Comparison of ENCODE assay signal across 9 cellular contexts in genomic region chr20:53948383-53949318, GRCh38.
A peak's percentile ranks its signal among the peaks of the same experiment; 100 is the strongest.
DNase-seq lines count a peak whose midpoint lies in the region; ATAC-seq, FAIRE-seq and TF ChIP-seq lines count a peak whose summit lies in the region.
"Had no signal": no experiment of that assay in that cellular context is flagged by ENCODE, and none has a peak within 500 bp of the region (broad histone marks: within the 10 kb centered on the region; RNA-seq: fewer than 3 reads in every experiment).

No MANE protein-coding gene starts in this region.

- no peak overlapping the region for H2AFZ ChIP-seq in astrocyte (ENCODE audit: low read depth, low read length)

- CTCF ChIA-PET in activated naive CD4-positive, alpha-beta T cell treated with anti-CD3 and anti-CD28 coated beads, Interleukin-2, amount 10 ng/mL, durations not matched to agents 7 days and 5 days (lab: Charles Lee): interaction anchor here (0.6 to 2.6 kb wide), 5 partner anchors 7 to 385 kb away, joined by 3 to 12 read pairs (median 3); no protein-coding TSS in a partner anchor

- H3K27ac ChIP-seq in astrocyte (ENCODE audit: low read depth, low read length): peak overlapping the region; percentile 85
- H3K27ac ChIP-seq in thoracic aorta: no peak overlapping the region
- H3K27ac ChIP-seq in stomach: peak overlapping the region in 1 of 5 donors; percentile 32

- H3K9me3 ChIP-seq in astrocyte (ENCODE audit: insufficient read depth, low read depth, low read length): no peaks in the 10 kb centered on the region
- peaks cover 3% of the 10 kb centered on the region for H3K9me3 ChIP-seq in thoracic aorta
- H3K9me3 ChIP-seq in stomach: peaks cover 0 to 9% (median 0%) of the 10 kb centered on the region in 4 donors

- H3K4me1 Mint-ChIP-seq in activated naive CD4-positive, alpha-beta T cell treated with anti-CD3 and anti-CD28 coated beads, Interleukin-2, amount 10 ng/mL, durations not matched to agents 7 days and 5 days: peaks cover 49% of the 10 kb centered on the region
- H3K4me1 Mint-ChIP-seq in astrocyte (ENCODE audit: low read depth, unreplicated experiment): peaks cover 17% of the 10 kb centered on the region

- H3K4me3 Mint-ChIP-seq in activated naive CD4-positive, alpha-beta T cell treated with anti-CD3 and anti-CD28 coated beads, Interleukin-2, amount 10 ng/mL, durations not matched to agents 7 days and 5 days: peak overlapping the region; percentile 65
- no peak overlapping the region for H3K4me3 Mint-ChIP-seq in astrocyte (ENCODE audit: unreplicated experiment)

- no peak for TF ChIP-seq EP300 in stomach (IDR thresholded peaks at IDR 0.05)

- no peaks in the 10 kb centered on the region for H3K79me2 ChIP-seq in astrocyte (ENCODE audit: insufficient read depth, low read length)

- H3K27ac Mint-ChIP-seq in activated naive CD4-positive, alpha-beta T cell treated with anti-CD3 and anti-CD28 coated beads, Interleukin-2, amount 10 ng/mL, durations not matched to agents 7 days and 5 days: peak overlapping the region; percentile 98
- H3K27ac Mint-ChIP-seq in astrocyte (ENCODE audit: unreplicated experiment): peak overlapping the region; percentile 51

- H3K36me3 Mint-ChIP-seq in activated naive CD4-positive, alpha-beta T cell treated with anti-CD3 and anti-CD28 coated beads, Interleukin-2, amount 10 ng/mL, durations not matched to agents 7 days and 5 days: peaks cover 10% of the 10 kb centered on the region
- no peaks in the 10 kb centered on the region for H3K36me3 Mint-ChIP-seq in astrocyte (ENCODE audit: low read depth, unreplicated experiment)

- H3K4me3 ChIP-seq in astrocyte (ENCODE audit: insufficient read depth, low read depth, low read length) (peak overlapping the region; percentile 3), thoracic aorta (peak overlapping the region; percentile 16), stomach (no peak overlapping the region)

- H3K27me3 ChIP-seq in astrocyte (ENCODE audit: insufficient read depth, low read length) (no peaks in the 10 kb centered on the region), thoracic aorta (replicated peaks; ENCODE audit: insufficient read depth) (no peaks in the 10 kb centered on the region), stomach (no peaks in the 10 kb centered on the region)

- peak; percentile 25 for DNase-seq in activated naive CD4-positive, alpha-beta T cell treated with anti-CD3 and anti-CD28 coated beads, Interleukin-2, amount 10 ng/mL, durations not matched to agents 7 days and 5 days
- DNase-seq in activated naive CD4-positive, alpha-beta T cell (lab: John Stamatoyannopoulos, UW): no peak
- DNase-seq in astrocyte (ENCODE audit: low read depth): no peak
- DNase-seq in thoracic aorta (ENCODE audit: low spot score): no peak
- no peak for DNase-seq in GDM1 (lab: John Stamatoyannopoulos, UW)
- DNase-seq in stomach: no peak
- no peak for DNase-seq in SIG-M5 (lab: John Stamatoyannopoulos, UW)
- DNase-seq: NCI-H1092 had no signal

- H3K9me3 Mint-ChIP-seq in activated naive CD4-positive, alpha-beta T cell treated with anti-CD3 and anti-CD28 coated beads, Interleukin-2, amount 10 ng/mL, durations not matched to agents 7 days and 5 days: peaks cover 16% of the 10 kb centered on the region
- peaks cover 8% of the 10 kb centered on the region for H3K9me3 Mint-ChIP-seq in astrocyte (ENCODE audit: unreplicated experiment)

- TF ChIP-seq POLR2A in stomach (IDR thresholded peaks at IDR 0.05): no peak

- ATAC-seq in HG03432 (IDR thresholded peaks at IDR 0.05; ENCODE audit: unreplicated experiment) (peak; percentile 29), thoracic aorta (ENCODE audit: insufficient number of reproducible peaks, low FRiP score, low read depth) (no peak)

- peaks cover 6% of the 10 kb centered on the region for H3K27me3 Mint-ChIP-seq in activated naive CD4-positive, alpha-beta T cell treated with anti-CD3 and anti-CD28 coated beads, Interleukin-2, amount 10 ng/mL, durations not matched to agents 7 days and 5 days
- H3K27me3 Mint-ChIP-seq in astrocyte (ENCODE audit: low read depth, unreplicated experiment): no peaks in the 10 kb centered on the region

- H3K4me2 ChIP-seq in astrocyte (ENCODE audit: low read length): peak overlapping the region; percentile 74

- peak overlapping the region; percentile 70 for H3K9ac ChIP-seq in astrocyte (ENCODE audit: low read length)

- H3K36me3 ChIP-seq in astrocyte (ENCODE audit: insufficient read depth, low read length) (no peaks in the 10 kb centered on the region), thoracic aorta (no peaks in the 10 kb centered on the region), stomach (peaks cover 0 to 22% (median 6%) of the 10 kb centered on the region in 4 donors)

- intact Hi-C loops in stomach (cut with DNase I; ENCODE audit: low total_unique reads): loop anchor here (10.0 kb wide), 1 partner anchor 374 kb away; no protein-coding TSS in a partner anchor

- FAIRE-seq in astrocyte (lab: Jason Lieb, UNC): no peak

- WGBS in stomach, 5 donors: 82 to 93% (median 90%) methylated on average over 11 of the region's 11 CpGs

- TF ChIP-seq CTCF in astrocyte (IDR thresholded peaks at IDR 0.05; ENCODE audit: insufficient read depth, low read depth, low read length) (no peak), thoracic aorta (IDR thresholded peaks at IDR 0.05) (no peak), stomach (IDR thresholded peaks at IDR 0.05) (no peak)

- H4K20me1 ChIP-seq in astrocyte (ENCODE audit: insufficient read depth, low read length): no peaks in the 10 kb centered on the region

- peaks cover 20% of the 10 kb centered on the region for H3K4me1 ChIP-seq in astrocyte (ENCODE audit: insufficient read depth, low read length)
- peaks cover 4 to 6% of the 10 kb centered on the region in 2 donors for H3K4me1 ChIP-seq in thoracic aorta (ENCODE audit: control insufficient read depth in 1 of 2, low read depth in 2 of 2)
- H3K4me1 ChIP-seq in stomach: peaks cover 0 to 23% (median 11%) of the 10 kb centered on the region in 4 donors

Comparison
In these comparisons a context has a peak if more than half of its experiments do, and no peak if none do; other contexts are left out.
1. H3K4me3 ChIP-seq: peak in astrocyte (single experiment) and thoracic aorta (single experiment); none in stomach (0 of 4).